ENCODE assay signal across 10 cellular contexts in genomic region chr1:18941221-18942141, GRCh38. TPM values are rescaled to one million over a fixed set of nuclear protein-coding genes. Genes with fewer than 3 reads are reported as not detected.
DNase-seq lines count a peak whose midpoint lies in the region; ATAC-seq, FAIRE-seq and TF ChIP-seq lines count a peak whose summit lies in the region.
"Had no signal": no experiment of that assay in that cellular context is flagged by ENCODE, and none has a peak within 500 bp of the region (broad histone marks: within the 10 kb centered on the region; RNA-seq: fewer than 3 reads in every experiment).

No MANE protein-coding gene starts in this region.

- H3K36me3 ChIP-seq in right lobe of liver, result no peaks in the 10 kb centered on the region

- WGBS in right lobe of liver (ENCODE audit: insufficient coverage, low coverage, low lambda C conversion rate, missing lambda C conversion rate), result 54% methylated on average over 7 of the region's 18 CpGs

- DNase-seq in activated naive CD4-positive, alpha-beta T cell treated with anti-CD3 and anti-CD28 coated beads, Interleukin-2, amount 50 U/mL, for 16 hours, result no peak
- DNase-seq in right lobe of liver (peak in 1 of 3 donors; percentile 56), urothelium cell line (ENCODE audit: low spot score) (peak; percentile 85), immature natural killer cell (no peak)
- DNase-seq in activated CD4-positive, CD25-positive, alpha-beta regulatory T cell (lab: John Stamatoyannopoulos, UW), result no peak

- H3K27me3 ChIP-seq in right lobe of liver, result no peaks in the 10 kb centered on the region
- H3K27me3 ChIP-seq: BLaER1 treated with 17β-estradiol and CSF1 and Interleukin-3, amounts not matched to agents 10 nM and 100 nM had no signal

- H3K4me3 Mint-ChIP-seq in activated naive CD4-positive, alpha-beta T cell treated with anti-CD3 and anti-CD28 coated beads, Interleukin-2, amount 50 U/mL, for 24 hours, result no peak overlapping the region
- H3K4me3 Mint-ChIP-seq in immature natural killer cell, result no peak overlapping the region

- no peaks in the 10 kb centered on the region for H3K27me3 Mint-ChIP-seq in activated naive CD4-positive, alpha-beta T cell treated with anti-CD3 and anti-CD28 coated beads, Interleukin-2, amount 50 U/mL, for 24 hours
- H3K27me3 Mint-ChIP-seq in immature natural killer cell (ENCODE audit: low read depth in 3 of 3), result peaks cover 0 to 6% (median 5%) of the 10 kb centered on the region in 3 donors

- FAIRE-seq in urothelium cell line (lab: Jason Lieb, UNC), result peak; percentile 74
- FAIRE-seq: endometrium had no signal

- no peaks in the 10 kb centered on the region for H3K9me3 ChIP-seq in right lobe of liver
- H3K9me3 ChIP-seq: BLaER1 treated with 17β-estradiol and CSF1 and Interleukin-3, amounts not matched to agents 10 nM and 100 nM had no signal

- peak overlapping the region; percentile 46 for H3K27ac Mint-ChIP-seq in activated naive CD4-positive, alpha-beta T cell treated with anti-CD3 and anti-CD28 coated beads, Interleukin-2, amount 50 U/mL, for 24 hours
- H3K27ac Mint-ChIP-seq in immature natural killer cell, result peak overlapping the region in 3 of 6 donors; percentile 49 to 53 (median 50)

- intact Hi-C loops in right lobe of liver (cut with DNase I), result no loop called here

- no peak for TF ChIP-seq CTCF in right lobe of liver (IDR thresholded peaks at IDR 0.05)

- no peak overlapping the region for H3K4me3 ChIP-seq in right lobe of liver
- H3K4me3 ChIP-seq: BLaER1 treated with 17β-estradiol and CSF1 and Interleukin-3, amounts not matched to agents 10 nM and 100 nM had no signal

- H3K27ac ChIP-seq in cingulate gyrus (ENCODE audit: low read depth, low read length), result peak overlapping the region; percentile 99
- peak overlapping the region in 1 of 3 donors; percentile 47 for H3K27ac ChIP-seq in right lobe of liver

- H3K36me3 Mint-ChIP-seq in activated naive CD4-positive, alpha-beta T cell treated with anti-CD3 and anti-CD28 coated beads, Interleukin-2, amount 50 U/mL, for 24 hours, result no peaks in the 10 kb centered on the region
- H3K36me3 Mint-ChIP-seq in immature natural killer cell, result no peaks in the 10 kb centered on the region

- H3K9me3 Mint-ChIP-seq in activated naive CD4-positive, alpha-beta T cell treated with anti-CD3 and anti-CD28 coated beads, Interleukin-2, amount 50 U/mL, for 24 hours, result no peaks in the 10 kb centered on the region
- H3K9me3 Mint-ChIP-seq in immature natural killer cell, result no peaks in the 10 kb centered on the region

- ATAC-seq in right lobe of liver (peak; percentile 22 to 54 (median 42)), HG03439 (IDR thresholded peaks at IDR 0.05; ENCODE audit: unreplicated experiment) (no peak)

- peaks cover 82% of the 10 kb centered on the region for H3K4me1 Mint-ChIP-seq in activated naive CD4-positive, alpha-beta T cell treated with anti-CD3 and anti-CD28 coated beads, Interleukin-2, amount 50 U/mL, for 24 hours
- H3K4me1 Mint-ChIP-seq in immature natural killer cell, result peaks cover 70 to 81% of the 10 kb centered on the region in 2 donors

- TF ChIP-seq POLR2A in right lobe of liver (IDR thresholded peaks at IDR 0.05), result no peak

- H3K4me1 ChIP-seq in right lobe of liver, result peaks cover 0 to 27% (median 5%) of the 10 kb centered on the region in 4 donors

RNA-seq across cellular contexts. Expression of gene IFFO2, which starts 15.0 kb away (rescaled TPM):
- total RNA-seq in right lobe of liver, result 10 to 100 TPM in 2 of 6 experiments, 1 to 10 TPM in 4; 2.9 to 12.7 (median 7.2) TPM
- polyA plus RNA-seq in immature natural killer cell, result 1 to 10 TPM; 1.9 to 3.9 (median 3.2) TPM

RNA-seq across cellular contexts. Expression of gene ALDH4A1, which starts 39.1 kb away (rescaled TPM):
- 100 to 1,000 TPM; 218 to 364 (median 265) TPM for total RNA-seq in right lobe of liver
- polyA plus RNA-seq in immature natural killer cell, result 1 to 10 TPM; 1.7 to 6.7 (median 3.8) TPM
